ENCODE assay signal across 1 cellular context in genomic region chr4:74056114-74056857, GRCh38.
TF ChIP-seq lines count a peak whose summit lies in the region.

No MANE protein-coding gene starts in this region.

TF ChIP-seq in K562, 482 proteins besides CTCF, POLR2A, EP300 and RAD21 (continued from another document):
- TF ChIP-seq CC2D1A (IDR thresholded peaks at IDR 0.05) (peak; percentile 25; the same call in 1 of the 2 replicates), CHD4 (IDR thresholded peaks at IDR 0.05; ENCODE audit: insufficient read depth, insufficient replicate concordance, low read depth, low read length, poor library complexity, severe bottlenecking) (no peak), ZNF76 (CRISPR knock-in tag; IDR thresholded peaks at IDR 0.05; ENCODE audit: borderline replicate concordance) (no peak), KLF16 (IDR thresholded peaks at IDR 0.05) (no peak), CEBPB (tag; IDR thresholded peaks at IDR 0.05) (no peak), POLR2B (IDR thresholded peaks at IDR 0.05; ENCODE audit: low read depth, partially characterized antibody) (peak; percentile 14), POLR2G (IDR thresholded peaks at IDR 0.05; ENCODE audit: low read depth, low read length) (no peak), NELFE (IDR thresholded peaks at IDR 0.05; ENCODE audit: insufficient read depth, insufficient read length) (no peak), ZBTB9 (CRISPR knock-in tag; IDR thresholded peaks at IDR 0.05) (0 out of 2 replicates have a peak, but pooled peaks have one; percentile 5), ARNT (IDR thresholded peaks at IDR 0.05) (0 out of 4 replicates have a peak, but pooled peaks have one; percentile 19 to 59), LCOR (CRISPR knock-in tag; IDR thresholded peaks at IDR 0.05) (no peak), ZNF324 (CRISPR knock-in tag; IDR thresholded peaks at IDR 0.05) (no peak)
- TF ChIP-seq, protein P1, sequence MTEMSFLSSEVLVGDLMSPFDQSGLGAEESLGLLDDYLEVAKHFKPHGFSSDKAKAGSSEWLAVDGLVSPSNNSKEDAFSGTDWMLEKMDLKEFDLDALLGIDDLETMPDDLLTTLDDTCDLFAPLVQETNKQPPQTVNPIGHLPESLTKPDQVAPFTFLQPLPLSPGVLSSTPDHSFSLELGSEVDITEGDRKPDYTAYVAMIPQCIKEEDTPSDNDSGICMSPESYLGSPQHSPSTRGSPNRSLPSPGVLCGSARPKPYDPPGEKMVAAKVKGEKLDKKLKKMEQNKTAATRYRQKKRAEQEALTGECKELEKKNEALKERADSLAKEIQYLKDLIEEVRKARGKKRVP (CRISPR knock-in tag; IDR thresholded peaks at IDR 0.05): no peak
